Comparison of ENCODE assay signal across 7 cellular contexts in genomic region chr15:80072285-80072684, GRCh38. TPM values are rescaled to one million over a fixed set of nuclear protein-coding genes. Genes with fewer than 3 reads are reported as not detected.
DNase-seq lines count a peak whose midpoint lies in the region; ATAC-seq, FAIRE-seq and TF ChIP-seq lines count a peak whose summit lies in the region.

No MANE protein-coding gene starts in this region.

- peaks cover 5% of the 10 kb centered on the region; the same call in 1 of the 2 replicates for H3K4me1 ChIP-seq in H9 (ENCODE audit: insufficient read depth, low read length)
- peaks cover 16% of the 10 kb centered on the region for H3K4me1 ChIP-seq in keratinocyte (ENCODE audit: control insufficient read depth, extremely low read depth, insufficient read depth, low read length)

- H2BK20ac ChIP-seq in H9 (ENCODE audit: low read depth, low read length, poor library complexity, severe bottlenecking) = no peak overlapping the region

- H3K27ac ChIP-seq in H9 (ENCODE audit: insufficient read length, low read depth, low read length) (no peak overlapping the region), keratinocyte (ENCODE audit: control insufficient read depth, insufficient read depth, low read length) (peak overlapping the region; percentile 33)

- H3K23me2 ChIP-seq in H9 (ENCODE audit: insufficient read length, low read depth, low read length, poor library complexity, severe bottlenecking) = no peaks in the 10 kb centered on the region

- H2AFZ ChIP-seq in H9 (ENCODE audit: low read length) (no peak overlapping the region), keratinocyte (ENCODE audit: control insufficient read depth, low read length) (no peak overlapping the region)

- no peaks in the 10 kb centered on the region for H3K36me3 Mint-ChIP-seq in H9 (ENCODE audit: insufficient read depth in 1 of 3, low read depth in 3 of 3)
- peaks cover 13 to 14% of the 10 kb centered on the region in 2 donors for H3K36me3 Mint-ChIP-seq in stimulated activated naive B cell treated with anti-CD40 and anti-IgM and Interleukin-4, amounts not matched to agents 10 μg/mL and 1 μg/mL and 100 μg/mL, for 72 hours

- no peak overlapping the region for H3K56ac ChIP-seq in H9 (ENCODE audit: insufficient read length, low read depth, low read length)

- ATAC-seq in stimulated activated naive B cell treated with anti-CD40 and anti-IgM and Interleukin-4, amounts not matched to agents 10 μg/mL and 1 μg/mL and 100 μg/mL, for 72 hours (replicated peaks) = peak; percentile 94

- no peak overlapping the region for H3K23ac ChIP-seq in H9 (ENCODE audit: insufficient read length, low read depth, low read length)

- H3K27ac Mint-ChIP-seq in H9 = peak overlapping the region in 2 of 3 experiments; percentile 33 to 92; a peak in 3 of 7 replicates
- H3K27ac Mint-ChIP-seq in stimulated activated naive B cell treated with anti-CD40 and anti-IgM and Interleukin-4, amounts not matched to agents 10 μg/mL and 1 μg/mL and 100 μg/mL, for 72 hours = no peak overlapping the region

- peaks cover 0 to 3% of the 10 kb centered on the region in 2 experiments for H3K36me3 ChIP-seq in keratinocyte (ENCODE audit: control insufficient read depth in 2 of 2, extremely low read depth in 1 of 2, insufficient read depth in 2 of 2, low read length in 2 of 2)

- no peaks in the 10 kb centered on the region for H3K79me1 ChIP-seq in H9 (ENCODE audit: insufficient read depth, low read depth, low read length, poor library complexity, severe bottlenecking)

- H2BK12ac ChIP-seq in H9 (ENCODE audit: insufficient read length, low read depth, low read length) = no peak overlapping the region

- no peak overlapping the region for H2BK15ac ChIP-seq in H9 (ENCODE audit: low read depth, low read length)

- H3K9me3 ChIP-seq in H9 (ENCODE audit: control insufficient read depth, low read depth, low read length) (no peaks in the 10 kb centered on the region), keratinocyte (ENCODE audit: control insufficient read depth, low read depth, low read length) (no peaks in the 10 kb centered on the region)

- TF ChIP-seq CTCF in H9 (conservative IDR thresholded peaks at IDR 0.05) (no peak), LNCaP clone FGC (IDR thresholded peaks at IDR 0.05; ENCODE audit: control insufficient read depth, extremely low read depth, insufficient read depth) (no peak), keratinocyte (optimal IDR thresholded peaks at IDR 0.05 in 1 of 3, IDR thresholded peaks at IDR 0.05 in 1 of 3, conservative IDR thresholded peaks at IDR 0.05 in 1 of 3; ENCODE audit: extremely low read depth in 1 of 3, insufficient read depth in 2 of 3, low read length in 3 of 3) (no peak)

- H3K14ac ChIP-seq in H9 (ENCODE audit: insufficient read depth, low read length) = no peak overlapping the region

- H4K5ac ChIP-seq in H9 (ENCODE audit: insufficient read length, low read depth, low read length) = no peak overlapping the region

- H3K27me3 ChIP-seq in H9 (ENCODE audit: insufficient read depth, low read length) = no peaks in the 10 kb centered on the region
- no peaks in the 10 kb centered on the region for H3K27me3 ChIP-seq in keratinocyte (ENCODE audit: control insufficient read depth, extremely low read depth, insufficient read depth, low read length)

- H3K18ac ChIP-seq in H9 (ENCODE audit: insufficient read length, low read depth, low read length) = no peak overlapping the region

- H3T11ph ChIP-seq in H9 (ENCODE audit: low read length) = no peak overlapping the region

- H3K4me3 ChIP-seq in GM08714 (ENCODE audit: low read length) (peak overlapping the region; percentile 72; the same call in 1 of the 2 replicates), LNCaP clone FGC (ENCODE audit: low read depth, low read length) (peak overlapping the region; percentile 65), keratinocyte (ENCODE audit: control insufficient read depth in 2 of 3, extremely low read depth in 1 of 3, insufficient read depth in 2 of 3, low read depth in 1 of 3, low read length in 3 of 3) (peak overlapping the region; percentile 42 to 78 (median 64))

- no peak overlapping the region for H2BK120ac ChIP-seq in H9 (ENCODE audit: low read depth, low read length, poor library complexity, severe bottlenecking)

- H3K79me2 ChIP-seq in H9 (ENCODE audit: insufficient read depth, low read length) (peaks cover 22% of the 10 kb centered on the region; the same call in 1 of the 2 replicates), keratinocyte (ENCODE audit: control insufficient read depth, insufficient read depth, low read length) (peaks cover 93% of the 10 kb centered on the region)

- no peak overlapping the region for H3K4ac ChIP-seq in H9 (ENCODE audit: low read depth, low read length)

- H3K4me2 ChIP-seq in H9 (ENCODE audit: insufficient read depth, insufficient read length, low read length) = peak overlapping the region; percentile 48
- peak overlapping the region; percentile 84 for H3K4me2 ChIP-seq in keratinocyte (ENCODE audit: control insufficient read depth, extremely low read depth, insufficient read depth, low read depth, low read length)

- H3K9ac ChIP-seq in H9 (ENCODE audit: extremely low read depth, insufficient read length, low read length) = peak overlapping the region; percentile 50
- peak overlapping the region; percentile 47 for H3K9ac ChIP-seq in keratinocyte (ENCODE audit: control insufficient read depth, extremely low read depth, insufficient read depth, low read length)

- dilution Hi-C loops in keratinocyte (cut with MboI; ENCODE audit: extremely low pct_ligation_motif_present, low sequenced_read_pairs) = no loop called here

- H4K8ac ChIP-seq in H9 (replicated peaks; ENCODE audit: insufficient read length, low read depth, low read length) = no peak overlapping the region

- no peaks in the 10 kb centered on the region for H3K27me3 Mint-ChIP-seq in H9 (ENCODE audit: low read depth)
- no peaks in the 10 kb centered on the region for H3K27me3 Mint-ChIP-seq in stimulated activated naive B cell treated with anti-CD40 and anti-IgM and Interleukin-4, amounts not matched to agents 10 μg/mL and 1 μg/mL and 100 μg/mL, for 72 hours

- WGBS in H9 (ENCODE audit: extremely low coverage, insufficient read length, low lambda C conversion rate) = no CpG with 5 or more reads among the region's 1 CpG

- H4K91ac ChIP-seq in H9 (ENCODE audit: insufficient read length, low read depth, low read length) = no peak overlapping the region

- H3K9me1 ChIP-seq in keratinocyte (ENCODE audit: control insufficient read depth, extremely low read depth, insufficient read depth, low read length) = no peaks in the 10 kb centered on the region

- peaks cover 62 to 63% of the 10 kb centered on the region in 2 experiments for H3K4me1 Mint-ChIP-seq in H9
- H3K4me1 Mint-ChIP-seq in stimulated activated naive B cell treated with anti-CD40 and anti-IgM and Interleukin-4, amounts not matched to agents 10 μg/mL and 1 μg/mL and 100 μg/mL, for 72 hours = peaks cover 23 to 56% of the 10 kb centered on the region in 2 donors

- peak overlapping the region; percentile 76 to 86 for H3K4me3 Mint-ChIP-seq in H9
- H3K4me3 Mint-ChIP-seq in stimulated activated naive B cell treated with anti-CD40 and anti-IgM and Interleukin-4, amounts not matched to agents 10 μg/mL and 1 μg/mL and 100 μg/mL, for 72 hours = peak overlapping the region; percentile 80

- DNase-seq in H9 (no peak), LNCaP clone FGC (ENCODE audit: low read depth) (peak; percentile 93), cerebellar cortex (ENCODE audit: low spot score) (peak; percentile 99), keratinocyte (ENCODE audit: low read depth, low spot score) (peak; percentile 63)
- DNase-seq in stimulated activated naive B cell treated with anti-CD40 and anti-IgM and Interleukin-4, amounts not matched to agents 10 μg/mL and 1 μg/mL and 100 μg/mL, for 72 hours = no peak

- H4K20me1 ChIP-seq in H9 (ENCODE audit: control insufficient read depth, insufficient read depth, insufficient read length) = no peaks in the 10 kb centered on the region
- no peaks in the 10 kb centered on the region for H4K20me1 ChIP-seq in keratinocyte (ENCODE audit: control insufficient read depth, extremely low read depth, insufficient read depth, low read length)

- H2BK5ac ChIP-seq in H9 (ENCODE audit: insufficient read length, low read length) = no peak overlapping the region

- no peak overlapping the region for H2AK5ac ChIP-seq in H9 (ENCODE audit: insufficient read length, low read length)

- FAIRE-seq in keratinocyte (lab: Jason Lieb, UNC) = peak; percentile 60

- no peaks in the 10 kb centered on the region for H3K9me3 Mint-ChIP-seq in H9
- H3K9me3 Mint-ChIP-seq in stimulated activated naive B cell treated with anti-CD40 and anti-IgM and Interleukin-4, amounts not matched to agents 10 μg/mL and 1 μg/mL and 100 μg/mL, for 72 hours = no peaks in the 10 kb centered on the region

TF ChIP-seq in PFSK-1, 5 proteins besides CTCF, POLR2A, EP300 and RAD21:
- TF ChIP-seq SIN3A (IDR thresholded peaks at IDR 0.05; ENCODE audit: borderline replicate concordance, insufficient read depth, low read length) (no peak), POLR2AphosphoS5 (IDR thresholded peaks at IDR 0.05; ENCODE audit: low read depth, low read length) (peak; percentile 55; the same call in 1 of the 2 replicates)

RNA-seq across cellular contexts. Expression of gene ZFAND6, which starts 12.8 kb away (rescaled TPM):
- total RNA-seq in H9 (2021) = 89.7 and 91.3 TPM in 2 replicates
- polyA plus RNA-seq in PFSK-1 (2012; ENCODE audit: insufficient read length, low read depth) = 94.8 TPM
- polyA plus RNA-seq in keratinocyte = 76.3 to 143 TPM (median 142 TPM) in 3 replicates
- 119 TPM for polyA plus RNA-seq in keratinocyte (2011; ENCODE audit: low read depth)
- polyA plus RNA-seq in keratinocyte (2011; cell fraction: cytosol; rRNA removed) = 69.3 and 130 TPM in 2 replicates
- polyA plus RNA-seq in keratinocyte (2011; cell fraction: nucleus; rRNA removed) = 76.2 and 94.2 TPM in 2 replicates
- polyA plus RNA-seq in keratinocyte (2012; ENCODE audit: low replicate concordance) = 65.0 and 95.4 TPM in 2 replicates
- 13.2 to 111 TPM (median 97.5 TPM) in 3 replicates for polyA minus RNA-seq in keratinocyte
- polyA minus RNA-seq in keratinocyte (2011; cell fraction: cytosol; rRNA and poly(A)+ RNA removed) = 85.6 TPM
- 47.2 and 67.4 TPM in 2 replicates for polyA minus RNA-seq in keratinocyte (2011; cell fraction: nucleus; rRNA and poly(A)+ RNA removed)

Comparison
In these comparisons a context has a peak if more than half of its experiments do, and no peak if none do; other contexts are left out.
1. DNase-seq: peak in LNCaP clone FGC (single experiment), cerebellar cortex (single experiment) and keratinocyte (single experiment); none in H9 (single experiment) and stimulated activated naive B cell treated with anti-CD40 and anti-IgM and Interleukin-4, amounts not matched to agents 10 μg/mL and 1 μg/mL and 100 μg/mL, for 72 hours (single experiment).
2. Peak in every context shown above with its lines, with median percentiles within 50 percentile points of each other: H3K4me3 ChIP-seq.